Comparison of ENCODE assay signal across 14 cellular contexts in the genomic region with DNA sequence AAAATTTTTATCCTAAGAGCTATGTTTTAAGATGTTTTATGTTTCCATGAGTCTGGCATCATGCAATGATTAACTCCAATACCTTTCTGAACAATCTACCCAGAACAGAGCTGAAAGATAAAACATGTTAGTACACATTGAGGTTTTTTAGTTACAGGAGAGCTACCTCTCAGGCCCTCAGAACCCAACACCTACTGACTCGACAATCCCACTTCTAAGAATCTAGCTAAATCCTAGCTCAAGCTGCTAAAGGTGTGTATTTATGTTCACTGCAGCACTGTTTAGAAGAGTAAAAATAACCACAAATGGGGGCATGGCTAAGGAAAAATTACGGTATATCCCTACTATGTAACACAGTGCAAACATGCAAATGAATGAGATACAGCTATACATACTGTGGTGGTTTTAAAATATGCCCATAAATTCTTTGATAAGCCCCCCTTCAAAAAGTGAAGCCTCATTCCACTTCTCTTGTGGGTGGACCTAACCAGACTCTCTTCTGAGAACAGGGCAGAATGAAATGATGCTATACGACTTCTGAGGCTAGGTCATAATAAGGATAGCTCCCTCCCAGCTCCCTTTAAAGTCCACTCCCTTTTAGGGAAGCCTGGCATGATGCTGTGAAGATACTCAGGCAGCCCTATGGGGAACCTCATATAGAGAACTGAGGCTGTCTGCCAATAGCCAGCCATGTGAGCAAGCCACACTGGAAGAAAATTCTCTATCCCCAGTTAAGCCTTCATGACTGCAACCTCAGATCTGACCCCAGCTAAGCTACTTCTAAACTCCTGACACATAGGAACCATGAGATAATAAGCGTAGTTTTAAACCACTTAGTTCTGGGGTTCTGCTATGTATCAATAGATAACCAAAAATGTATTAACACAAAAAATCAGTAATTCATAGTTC. TPM values are rescaled to one million over a fixed set of nuclear protein-coding genes. Genes with fewer than 3 reads are reported as not detected.
A peak's percentile ranks its signal among the peaks of the same experiment; 100 is the strongest.
DNase-seq lines count a peak whose midpoint lies in the region; ATAC-seq, FAIRE-seq and TF ChIP-seq lines count a peak whose summit lies in the region.
"Had no signal": no experiment of that assay in that cellular context is flagged by ENCODE, and none has a peak within 500 bp of the region (broad histone marks: within the 10 kb centered on the region; RNA-seq: fewer than 3 reads in every experiment).

No MANE protein-coding gene starts in this region.

- H2AFZ ChIP-seq in GM23248: no peak overlapping the region
- H2AFZ ChIP-seq: parathyroid adenoma had no signal

- peak overlapping the region; percentile 25 to 39 for H3K27ac Mint-ChIP-seq in natural killer cell
- H3K27ac Mint-ChIP-seq in natural killer cell treated with Interleukin-12 subunit alpha and Interleukin-12 subunit beta and Interleukin-15 and Interleukin-18, amount 100 ng/mL, for 72 hours: peak overlapping the region in 1 of 2 donors; percentile 9
- H3K27ac Mint-ChIP-seq in activated B cell treated with CpG ODN at 0.5 μM for 24 hours: peak overlapping the region; percentile 32
- H3K27ac Mint-ChIP-seq: type B pancreatic cell had no signal

- H3K27me3 Mint-ChIP-seq in natural killer cell (ENCODE audit: low read depth in 2 of 2) (no peaks in the 10 kb centered on the region), activated B cell treated with CpG ODN at 0.5 μM for 24 hours (no peaks in the 10 kb centered on the region)
- H3K27me3 Mint-ChIP-seq in natural killer cell treated with Interleukin-12 subunit alpha and Interleukin-12 subunit beta and Interleukin-15 and Interleukin-18, amount 100 ng/mL, for 72 hours: no peaks in the 10 kb centered on the region
- H3K27me3 Mint-ChIP-seq: type B pancreatic cell had no signal

- H3K4me3 Mint-ChIP-seq in natural killer cell: no peak overlapping the region
- H3K4me3 Mint-ChIP-seq in natural killer cell treated with Interleukin-12 subunit alpha and Interleukin-12 subunit beta and Interleukin-15 and Interleukin-18, amount 100 ng/mL, for 72 hours: no peak overlapping the region
- H3K4me3 Mint-ChIP-seq in activated B cell treated with CpG ODN at 0.5 μM for 24 hours: no peak overlapping the region
- H3K4me3 Mint-ChIP-seq: CD14-positive monocyte, type B pancreatic cell had no signal

- CTCF ChIA-PET in activated B cell treated with CpG ODN at 0.5 μM for 24 hours (lab: Charles Lee): interaction anchor here (1.5 kb wide), 1 partner anchor 33 kb away, joined by 4 read pairs; no protein-coding TSS in a partner anchor

- intact Hi-C loops in natural killer cell (cut with micrococcal nuclease) (no loop called here), activated B cell treated with CpG ODN at 0.5 μM for 24 hours (cut with micrococcal nuclease) (no loop called here), upper lobe of right lung (cut with DNase I) (no loop called here), uterus (cut with DNase I; ENCODE audit: low total_unique reads) (no loop called here)

- no peak for DNase-seq in natural killer cell
- DNase-seq in natural killer cell treated with Interleukin-12 subunit alpha and Interleukin-12 subunit beta and Interleukin-15 and Interleukin-18, amount 100 ng/mL, for 72 hours (ENCODE audit: low spot score): no peak
- DNase-seq in activated B cell treated with CpG ODN at 0.5 μM for 24 hours: no peak
- DNase-seq in upper lobe of right lung: no peak
- DNase-seq in uterus: no peak
- no peak for DNase-seq in GM23248
- DNase-seq in KBM-7: no peak
- DNase-seq: cerebellar nuclear complex, H7, left lung had no signal

- peaks cover 41% of the 10 kb centered on the region for H3K79me2 ChIP-seq in GM23248 (ENCODE audit: insufficient read depth)
- H3K79me2 ChIP-seq: parathyroid adenoma had no signal

- in situ Hi-C loops in GM23248 (cut with MboI) (no loop called here), KBM-7 (cut with MboI; ENCODE audit: low pct_unique_long_range_greater_than_20kb, low sequenced_read_pairs) (no loop called here)

- H3K4me1 Mint-ChIP-seq in natural killer cell (peaks cover 31 to 34% of the 10 kb centered on the region in 2 donors), activated B cell treated with CpG ODN at 0.5 μM for 24 hours (peaks cover 59% of the 10 kb centered on the region)
- H3K4me1 Mint-ChIP-seq in natural killer cell treated with Interleukin-12 subunit alpha and Interleukin-12 subunit beta and Interleukin-15 and Interleukin-18, amount 100 ng/mL, for 72 hours (ENCODE audit: low read depth in 2 of 2): peaks cover 19 to 30% of the 10 kb centered on the region in 2 donors

- TF ChIP-seq CTCF in natural killer cell (IDR thresholded peaks at IDR 0.05) (no peak), activated B cell treated with CpG ODN at 0.5 μM for 24 hours (IDR thresholded peaks at IDR 0.05) (no peak), upper lobe of right lung (IDR thresholded peaks at IDR 0.05) (no peak), uterus (IDR thresholded peaks at IDR 0.05) (no peak)

- H3K9me3 ChIP-seq in upper lobe of right lung: no peaks in the 10 kb centered on the region
- no peaks in the 10 kb centered on the region for H3K9me3 ChIP-seq in uterus
- H3K9me3 ChIP-seq in GM23248 (ENCODE audit: low read depth): no peaks in the 10 kb centered on the region

- ATAC-seq in natural killer cell: peak; percentile 14 to 34 (median 26)
- no peak for ATAC-seq in natural killer cell treated with Interleukin-12 subunit alpha and Interleukin-12 subunit beta and Interleukin-15 and Interleukin-18, amount 100 ng/mL, for 72 hours
- ATAC-seq in activated B cell treated with CpG ODN at 0.5 μM for 24 hours (ENCODE audit: low read depth): no peak
- ATAC-seq in upper lobe of right lung: peak; percentile 42
- ATAC-seq: left lung had no signal

- no peak overlapping the region for H3K4me2 ChIP-seq in GM23248 (ENCODE audit: unreplicated experiment)

- H3K36me3 ChIP-seq in upper lobe of right lung: no peaks in the 10 kb centered on the region
- no peaks in the 10 kb centered on the region for H3K36me3 ChIP-seq in uterus
- H3K36me3 ChIP-seq in GM23248 (ENCODE audit: low read depth): no peaks in the 10 kb centered on the region; the same call in 1 of the 2 replicates
- H3K36me3 ChIP-seq: left lung had no signal

- TF ChIP-seq POLR2A in uterus (IDR thresholded peaks at IDR 0.05): no peak

- WGBS in GM23248 (ENCODE audit: low coverage in 1 of 2, low lambda C conversion rate in 2 of 2, missing lambda C conversion rate in 2 of 2), 2 experiments: 85 to 90% methylated on average over 4 of the region's 4 CpGs

- peak; percentile 24 for FAIRE-seq in islet of Langerhans (lab: Jason Lieb, UNC)

- H3K9me3 Mint-ChIP-seq in natural killer cell (no peaks in the 10 kb centered on the region), activated B cell treated with CpG ODN at 0.5 μM for 24 hours (peaks cover 5% of the 10 kb centered on the region)
- no peaks in the 10 kb centered on the region for H3K9me3 Mint-ChIP-seq in natural killer cell treated with Interleukin-12 subunit alpha and Interleukin-12 subunit beta and Interleukin-15 and Interleukin-18, amount 100 ng/mL, for 72 hours

- H3K9me2 ChIP-seq in GM23248 (ENCODE audit: insufficient read depth): no peaks in the 10 kb centered on the region

- H3K27me3 ChIP-seq in upper lobe of right lung (no peaks in the 10 kb centered on the region), uterus (no peaks in the 10 kb centered on the region), GM23248 (replicated peaks; ENCODE audit: insufficient read depth) (no peaks in the 10 kb centered on the region)
- H3K27me3 ChIP-seq: left lung had no signal

- POLR2A ChIA-PET in activated B cell treated with CpG ODN at 0.5 μM for 24 hours (lab: Charles Lee): interaction anchor here (1.5 kb wide), 1 partner anchor 29 kb away, joined by 5 read pairs; a partner anchor contains a TSS

- H4K20me1 ChIP-seq in GM23248 (ENCODE audit: insufficient read depth): 0 out of 2 replicates have a peak, but pooled peaks cover 4% of the 10 kb centered on the region

- H3F3A ChIP-seq in GM23248 (ENCODE audit: insufficient read depth): peaks cover 7% of the 10 kb centered on the region; the same call in 1 of the 2 replicates

- H3K4me1 ChIP-seq in upper lobe of right lung: no peaks in the 10 kb centered on the region
- H3K4me1 ChIP-seq in uterus: no peaks in the 10 kb centered on the region
- H3K4me1 ChIP-seq in GM23248 (ENCODE audit: insufficient read depth): no peaks in the 10 kb centered on the region
- H3K4me1 ChIP-seq: parathyroid adenoma had no signal

- no peak overlapping the region for H3K27ac ChIP-seq in upper lobe of right lung
- no peak overlapping the region for H3K27ac ChIP-seq in uterus
- no peak overlapping the region for H3K27ac ChIP-seq in GM23248
- H3K27ac ChIP-seq: left lung, parathyroid adenoma had no signal

- H3K36me3 Mint-ChIP-seq in natural killer cell (no peaks in the 10 kb centered on the region), activated B cell treated with CpG ODN at 0.5 μM for 24 hours (ENCODE audit: low read depth) (peaks cover 60% of the 10 kb centered on the region)
- H3K36me3 Mint-ChIP-seq in natural killer cell treated with Interleukin-12 subunit alpha and Interleukin-12 subunit beta and Interleukin-15 and Interleukin-18, amount 100 ng/mL, for 72 hours: peaks cover 1% of the 10 kb centered on the region

- H3K4me3 ChIP-seq in upper lobe of right lung (no peak overlapping the region), uterus (no peak overlapping the region), GM23248 (no peak overlapping the region)
- H3K4me3 ChIP-seq: left lung had no signal

- H3K9ac ChIP-seq in GM23248: no peak overlapping the region
- H3K9ac ChIP-seq: parathyroid adenoma had no signal

RNA-seq across cellular contexts. Expression of a gene that starts 29.5 kb away (rescaled TPM):
- total RNA-seq in natural killer cell (100 to 1,000 TPM; 100 to 126 (median 118) TPM), activated B cell treated with CpG ODN at 0.5 μM for 24 hours (182 and 191 TPM in 2 replicates), upper lobe of right lung (203 TPM), uterus (100 to 1,000 TPM; 187 to 522 (median 260) TPM)
- 10 to 100 TPM; 64.6 to 81.3 TPM for total RNA-seq in natural killer cell treated with Interleukin-12 subunit alpha and Interleukin-12 subunit beta and Interleukin-15 and Interleukin-18, amount 100 ng/mL, for 72 hours
- total RNA-seq in GM23248 (2014; rRNA removed; shearing (Covaris generic)): 93.1 and 106 TPM in 2 replicates
- polyA plus RNA-seq in GM23248 (2016; fragmentation: Nextera tagmentation; extraction: Ambion mirVana): 113 and 122 TPM in 2 replicates

Comparison
In these comparisons a context has a peak if more than half of its experiments do, and no peak if none do; other contexts are left out.
1. ATAC-seq: peak in natural killer cell (3 of 3) and upper lobe of right lung (single experiment); none in natural killer cell treated with Interleukin-12 subunit alpha and Interleukin-12 subunit beta and Interleukin-15 and Interleukin-18, amount 100 ng/mL, for 72 hours (0 of 2) and activated B cell treated with CpG ODN at 0.5 μM for 24 hours (single experiment).